7 cellular contexts compared by ENCODE assay signal in the genomic region with DNA sequence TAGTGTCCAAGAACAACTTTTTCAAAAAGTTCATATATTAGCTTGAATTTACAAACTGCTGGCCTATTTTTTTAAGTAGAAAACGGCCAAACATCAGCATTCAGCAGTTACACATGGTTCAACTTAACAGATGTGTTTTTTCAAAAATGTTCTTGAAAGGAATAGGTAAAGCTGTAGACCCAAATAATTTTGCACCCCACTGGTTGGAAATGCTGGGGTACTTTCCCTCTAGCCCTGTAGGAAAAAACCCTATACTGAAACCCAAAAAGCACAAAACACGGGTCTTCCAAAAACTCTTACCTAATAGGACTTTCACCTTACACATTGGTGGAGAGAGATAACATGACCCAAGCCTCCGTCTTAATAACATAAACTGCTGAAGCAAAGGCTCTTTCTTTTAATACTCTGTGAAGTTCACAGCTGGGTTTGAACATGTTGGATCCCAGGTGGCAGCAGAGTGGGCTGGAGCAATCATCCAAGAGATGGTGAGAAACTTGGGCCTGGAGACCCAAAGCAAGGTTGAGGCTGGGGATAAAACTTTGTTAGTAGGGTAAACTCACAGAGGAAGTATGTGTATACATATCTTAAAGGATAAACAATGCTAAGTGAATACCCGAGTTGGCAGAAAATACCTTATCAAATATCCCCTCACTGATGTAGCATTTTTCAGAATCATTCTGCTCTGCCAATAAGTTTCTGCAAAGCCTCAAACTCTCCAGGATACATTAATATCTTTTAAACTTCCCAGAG. TPM values are rescaled to one million over a fixed set of nuclear protein-coding genes. Genes with fewer than 3 reads are reported as not detected.
DNase-seq lines count a peak whose midpoint lies in the region; ATAC-seq and TF ChIP-seq lines count a peak whose summit lies in the region.

No MANE protein-coding gene starts in this region.

- CTCF ChIA-PET in HCT116 (lab: Charles Lee), result interaction anchor here (1.4 to 1.6 kb wide), 2 partner anchors 15 to 16 kb away, joined by 4 to 5 read pairs; no protein-coding TSS in a partner anchor
- CTCF ChIA-PET in T-cell (lab: Charles Lee), result interaction anchor here (0.6 to 1.5 kb wide), 2 partner anchors 16 to 401 kb away, joined by 3 to 5 read pairs; no protein-coding TSS in a partner anchor

- no peaks in the 10 kb centered on the region for H3K9me3 ChIP-seq in HCT116 (ENCODE audit: control insufficient read depth in 1 of 2, insufficient read depth in 1 of 2, low read depth in 1 of 2, low read length in 2 of 2)

- BruUV-seq in HCT116 (replicated peaks; lab: Mats Ljungman, UMichigan), result TSS peak; percentile 96

- H3K4me1 ChIP-seq in HCT116 (ENCODE audit: control insufficient read depth in 1 of 2, insufficient read depth in 2 of 2, low read length in 2 of 2), result peaks cover 19 to 38% of the 10 kb centered on the region in 2 experiments

- H3K9ac ChIP-seq in HCT116 (ENCODE audit: low read length), result peak overlapping the region; percentile 85

- H3K4me1 Mint-ChIP-seq in T-cell, result peaks cover 57 to 71% (median 60%) of the 10 kb centered on the region in 3 donors
- peaks cover 74% of the 10 kb centered on the region for H3K4me1 Mint-ChIP-seq in stimulated activated memory B cell treated with anti-CD40 and anti-IgM and Interleukin-4, amounts not matched to agents 10 μg/mL and 1 μg/mL and 100 μg/mL, for 72 hours

- ATAC-seq in HCT116, result no peak
- no peak for ATAC-seq in T-cell (replicated peaks in 1 of 4)
- no peak for ATAC-seq in stimulated activated memory B cell treated with anti-CD40 and anti-IgM and Interleukin-4, amounts not matched to agents 10 μg/mL and 1 μg/mL and 100 μg/mL, for 72 hours
- no peak for ATAC-seq in GM18909 (IDR thresholded peaks at IDR 0.05; ENCODE audit: poor library complexity, unreplicated experiment)

- TF ChIP-seq RAD21 in HCT116 (IDR thresholded peaks at IDR 0.05; ENCODE audit: low read depth), result no peak

- peak overlapping the region; percentile 91 to 97 (median 94) for H3K4me3 Mint-ChIP-seq in T-cell
- H3K4me3 Mint-ChIP-seq in stimulated activated memory B cell treated with anti-CD40 and anti-IgM and Interleukin-4, amounts not matched to agents 10 μg/mL and 1 μg/mL and 100 μg/mL, for 72 hours, result peak overlapping the region; percentile 94

- no peak overlapping the region for H2AFZ ChIP-seq in HCT116 (ENCODE audit: low read depth, low read length, poor library complexity, severe bottlenecking)

- H3K27ac ChIP-seq in HCT116 (ENCODE audit: low read depth, low read length), result peak overlapping the region; percentile 92

- POLR2A ChIA-PET in HCT116 (lab: Charles Lee) (interaction anchor here (0.5 to 2.6 kb wide), 15 partner anchors 10 to 916 kb away, joined by 3 to 14 read pairs (median 3); a partner anchor contains a TSS), T-cell (lab: Charles Lee) (interaction anchor here (0.6 to 1.5 kb wide), 5 partner anchors 151 to 999 kb away, joined by 3 to 6 read pairs (median 5); a partner anchor contains a TSS)

- TF ChIP-seq CTCF in HCT116 (IDR thresholded peaks at IDR 0.05 in 2 of 3, conservative IDR thresholded peaks at IDR 0.05 in 1 of 3; ENCODE audit: borderline replicate concordance in 1 of 3, insufficient read depth in 1 of 3, low read depth in 2 of 3, low read length in 2 of 3), result no peak
- no peak for TF ChIP-seq CTCF in foreskin fibroblast (IDR thresholded peaks at IDR 0.05; ENCODE audit: low read depth, low read length)

- peaks cover 3% of the 10 kb centered on the region; the same call in 1 of the 2 replicates for H4K20me1 ChIP-seq in HCT116 (ENCODE audit: insufficient read depth)

- peak overlapping the region; percentile 96 for H3K27ac Mint-ChIP-seq in T-cell
- peak overlapping the region; percentile 95 for H3K27ac Mint-ChIP-seq in stimulated activated memory B cell treated with anti-CD40 and anti-IgM and Interleukin-4, amounts not matched to agents 10 μg/mL and 1 μg/mL and 100 μg/mL, for 72 hours

- H3K36me3 Mint-ChIP-seq in T-cell, result peaks cover 24% of the 10 kb centered on the region
- H3K36me3 Mint-ChIP-seq in stimulated activated memory B cell treated with anti-CD40 and anti-IgM and Interleukin-4, amounts not matched to agents 10 μg/mL and 1 μg/mL and 100 μg/mL, for 72 hours, result peaks cover 38% of the 10 kb centered on the region

- peaks cover 25 to 47% of the 10 kb centered on the region in 2 experiments for H3K36me3 ChIP-seq in HCT116 (ENCODE audit: control insufficient read depth in 1 of 2, insufficient read depth in 2 of 2, low read length in 2 of 2)

- DNase-seq in HCT116 (ENCODE audit: low read depth, low spot score) (no peak), T-cell (no peak), foreskin fibroblast (peak in 1 of 2 donors; percentile 32), occipital lobe (lab: John Stamatoyannopoulos, UW) (no peak), NCI-H345 treated with DMSO at 0.1 percent for 48 hours (lab: John Stamatoyannopoulos, UW; ENCODE audit: unreplicated experiment) (no peak)

- peaks cover 87% of the 10 kb centered on the region for H3K79me2 ChIP-seq in HCT116 (ENCODE audit: insufficient read depth, low read length)

- RAD21 ChIA-PET in HCT116 (lab: Charles Lee; ENCODE audit: low non-redundant PET in 1 of 2, low total read pairs in 2 of 2, uncharacterized antibody in 2 of 2, unreplicated experiment in 2 of 2), result no interaction called here

- no peak for TF ChIP-seq POLR2A in HCT116 (IDR thresholded peaks at IDR 0.05; ENCODE audit: borderline replicate concordance, extremely low read depth, insufficient read depth, insufficient read length)

- intact Hi-C loops in HCT116 (cut with micrococcal nuclease), result loop anchor here (2.0 to 5.0 kb wide), 3 partner anchors 165 to 395 kb away; a partner anchor contains a TSS

- H3K9me3 Mint-ChIP-seq in T-cell, result no peaks in the 10 kb centered on the region
- no peaks in the 10 kb centered on the region for H3K9me3 Mint-ChIP-seq in stimulated activated memory B cell treated with anti-CD40 and anti-IgM and Interleukin-4, amounts not matched to agents 10 μg/mL and 1 μg/mL and 100 μg/mL, for 72 hours

- H3K4me3 ChIP-seq in HCT116 (replicated peaks in 1 of 2; ENCODE audit: low read depth in 1 of 2, low read length in 2 of 2) (peak overlapping the region; percentile 67 to 86), foreskin fibroblast (ENCODE audit: low read depth in 1 of 2, low read length in 2 of 2) (peak overlapping the region; percentile 70 to 91)

- no peaks in the 10 kb centered on the region for H3K27me3 Mint-ChIP-seq in T-cell
- no peaks in the 10 kb centered on the region for H3K27me3 Mint-ChIP-seq in stimulated activated memory B cell treated with anti-CD40 and anti-IgM and Interleukin-4, amounts not matched to agents 10 μg/mL and 1 μg/mL and 100 μg/mL, for 72 hours

- H3K27me3 ChIP-seq in HCT116 (ENCODE audit: insufficient read depth, low read length), result no peaks in the 10 kb centered on the region

- peak overlapping the region; percentile 84 for H3K4me2 ChIP-seq in HCT116 (ENCODE audit: low read length)

- no peaks in the 10 kb centered on the region for H3K9me2 ChIP-seq in HCT116 (ENCODE audit: insufficient read depth)

TF ChIP-seq in HCT116, 20 proteins besides CTCF, POLR2A, EP300 and RAD21:
- TF ChIP-seq YY1 (IDR thresholded peaks at IDR 0.05; ENCODE audit: extremely low read depth, insufficient replicate concordance, low read depth, low read length) (no peak), ZNF274 (IDR thresholded peaks at IDR 0.05; ENCODE audit: low read depth, low read length) (no peak), EZH2 (IDR thresholded peaks at IDR 0.05) (no peak), CEBPB (IDR thresholded peaks at IDR 0.05; ENCODE audit: low read depth) (no peak), CBX3 (IDR thresholded peaks at IDR 0.05; ENCODE audit: low read depth) (no peak), FOSL1 (IDR thresholded peaks at IDR 0.05; ENCODE audit: low read depth) (0 out of 2 replicates have a peak, but pooled peaks have one; percentile 29)

RNA-seq across cellular contexts. Expression of a gene that starts 0.6 kb away (rescaled TPM):
- total RNA-seq in HCT116 (2021; ENCODE audit: unreplicated experiment) (40.3 TPM), T-cell (10 to 100 TPM; 17.1 to 26.2 (median 23.1) TPM), occipital lobe (59.7 TPM)
- 27.4 and 31.2 TPM in 2 replicates for polyA plus RNA-seq in HCT116 (2012)

RNA-seq across cellular contexts. Expression of a gene that starts 4.8 kb away (rescaled TPM):
- total RNA-seq in HCT116 (2021; ENCODE audit: unreplicated experiment), result 122 TPM
- polyA plus RNA-seq in HCT116 (2012), result 120 and 122 TPM in 2 replicates
- total RNA-seq in T-cell, result 10 to 100 TPM; 33.3 to 56.5 (median 55.2) TPM
- 102 TPM for total RNA-seq in occipital lobe
